In genomic region chr5:30100148-30100547, GRCh38 we compare ENCODE assay signal across 26 cellular contexts.
DNase-seq lines count a peak whose midpoint lies in the region; ATAC-seq and TF ChIP-seq lines count a peak whose summit lies in the region.
"Had no signal": no experiment of that assay in that cellular context is flagged by ENCODE, and none has a peak within 500 bp of the region (broad histone marks: within the 10 kb centered on the region; RNA-seq: fewer than 3 reads in every experiment).

No MANE protein-coding gene starts in this region.

- intact Hi-C loops in CD4-positive, alpha-beta T cell (cut with DNase I, micrococcal nuclease): no loop called here

- H3K4me3 ChIP-seq in choroid plexus epithelial cell (ENCODE audit: low read depth, low read length): no peak overlapping the region
- H3K4me3 ChIP-seq: breast epithelium, coronary artery, spleen, thyroid gland had no signal

- peak; percentile 52 for DNase-seq in NCI-H510A treated with DMSO at 0.1 percent for 48 hours (lab: John Stamatoyannopoulos, UW)
- no peak for DNase-seq in NCI-H510A (lab: John Stamatoyannopoulos, UW)
- peak; percentile 10 for DNase-seq in NCI-H82 treated with DMSO at 0.1 percent for 48 hours (lab: John Stamatoyannopoulos, UW; ENCODE audit: unreplicated experiment)
- DNase-seq in choroid plexus epithelial cell (ENCODE audit: low read depth): peak; percentile 69
- DNase-seq in CD4-positive, alpha-beta T cell: no peak
- no peak for DNase-seq in activated naive CD4-positive, alpha-beta T cell treated with anti-CD3 and anti-CD28 coated beads, Interleukin-2, amount 50 U/mL, for 16 hours
- DNase-seq: activated B cell treated with CpG ODN at 0.5 μM for 24 hours; activated CD4-positive, alpha-beta T cell treated with anti-CD3 and anti-CD28 coated beads, Interleukin-2, amount 50 U/mL, for 4 hours; activated CD8-positive, alpha-beta memory T cell treated with anti-CD3 and anti-CD28 coated beads, Interleukin-2, amount 50 U/mL, for 4 hours; activated naive CD8-positive, alpha-beta T cell treated with anti-CD3 and anti-CD28 coated beads, Interleukin-2, amount 50 U/mL, for 24 hours; KBM-7; MV-4-11; NCI-H187 treated with DMSO at 0.1 percent for 48 hours; nucleus accumbens; retina; spleen; stimulated activated CD4-positive, alpha-beta T cell treated with anti-CD3 and anti-CD28 coated beads, Interleukin-4, amount 100 ng/mL, for 1 hour; stimulated activated naive CD8-positive, alpha-beta T cell treated with anti-CD3 and anti-CD28 coated beads, Interleukin-15, Interleukin-2, amounts not matched to agents 100 U/mL and 50 U/mL, for 24 hours; T-helper 9 cell; thyroid gland had no signal

- H3K4me1 Mint-ChIP-seq in CD4-positive, alpha-beta T cell (ENCODE audit: low read depth): no peaks in the 10 kb centered on the region
- H3K4me1 Mint-ChIP-seq: activated B cell treated with CpG ODN at 0.5 μM for 24 hours; activated naive CD8-positive, alpha-beta T cell treated with anti-CD3 and anti-CD28 coated beads, Interleukin-2, amount 50 U/mL, for 24 hours; B cell had no signal

- no peak overlapping the region for H3K4me3 Mint-ChIP-seq in CD4-positive, alpha-beta T cell
- H3K4me3 Mint-ChIP-seq: activated B cell treated with CpG ODN at 0.5 μM for 24 hours; activated naive CD8-positive, alpha-beta T cell treated with anti-CD3 and anti-CD28 coated beads, Interleukin-2, amount 50 U/mL, for 24 hours; B cell had no signal

- no peaks in the 10 kb centered on the region for H3K36me3 Mint-ChIP-seq in CD4-positive, alpha-beta T cell (ENCODE audit: low read depth)

- H3K27ac ChIP-seq in CD4-positive, alpha-beta T cell (ENCODE audit: low read depth, low read length): no peak overlapping the region
- H3K27ac ChIP-seq: 22Rv1, breast epithelium, coronary artery, spleen, thyroid gland had no signal

- H3K9me3 ChIP-seq in CD4-positive, alpha-beta T cell (ENCODE audit: control insufficient read depth, low read length): no peaks in the 10 kb centered on the region
- H3K9me3 ChIP-seq: breast epithelium, thyroid gland had no signal

- ATAC-seq in GM21717 (IDR thresholded peaks at IDR 0.05; ENCODE audit: unreplicated experiment) (no peak), GM19467 (IDR thresholded peaks at IDR 0.05; ENCODE audit: unreplicated experiment) (no peak)
- ATAC-seq in CD4-positive, alpha-beta T cell (ENCODE audit: poor library complexity): no peak
- ATAC-seq: activated naive CD8-positive, alpha-beta T cell treated with anti-CD3 and anti-CD28 coated beads, Interleukin-2, amount 50 U/mL, for 24 hours; stimulated activated naive CD8-positive, alpha-beta T cell treated with anti-CD3 and anti-CD28 coated beads, Interleukin-15, Interleukin-2, amounts not matched to agents 100 U/mL and 50 U/mL, for 24 hours had no signal

- H3K27me3 ChIP-seq in CD4-positive, alpha-beta T cell (ENCODE audit: control insufficient read depth, insufficient read depth, low read length): no peaks in the 10 kb centered on the region
- H3K27me3 ChIP-seq: breast epithelium, spleen, thyroid gland had no signal

- H3K9me3 Mint-ChIP-seq in CD4-positive, alpha-beta T cell: peaks cover 4% of the 10 kb centered on the region

- CTCF ChIA-PET in CD4-positive, alpha-beta T cell (lab: Charles Lee): no interaction called here

- no peaks in the 10 kb centered on the region for H3K27me3 Mint-ChIP-seq in CD4-positive, alpha-beta T cell
- H3K27me3 Mint-ChIP-seq: activated B cell treated with CpG ODN at 0.5 μM for 24 hours; activated naive CD8-positive, alpha-beta T cell treated with anti-CD3 and anti-CD28 coated beads, Interleukin-2, amount 50 U/mL, for 24 hours; B cell had no signal

- no peak overlapping the region for H3K27ac Mint-ChIP-seq in CD4-positive, alpha-beta T cell
- H3K27ac Mint-ChIP-seq: activated B cell treated with CpG ODN at 0.5 μM for 24 hours; activated naive CD8-positive, alpha-beta T cell treated with anti-CD3 and anti-CD28 coated beads, Interleukin-2, amount 50 U/mL, for 24 hours; B cell had no signal

- POLR2A ChIA-PET in CD4-positive, alpha-beta T cell (lab: Charles Lee): no interaction called here

- TF ChIP-seq CTCF in choroid plexus epithelial cell (conservative IDR thresholded peaks at IDR 0.05; ENCODE audit: low read depth, low read length): no peak
- TF ChIP-seq CTCF in CD4-positive, alpha-beta T cell (IDR thresholded peaks at IDR 0.05): no peak

Comparison
In these comparisons a context has a peak if more than half of its experiments do, and no peak if none do; other contexts are left out.
1. DNase-seq: peak in NCI-H510A treated with DMSO at 0.1 percent for 48 hours (single experiment), NCI-H82 treated with DMSO at 0.1 percent for 48 hours (single experiment) and choroid plexus epithelial cell (single experiment); none in NCI-H510A (single experiment), CD4-positive, alpha-beta T cell (0 of 10) and activated naive CD4-positive, alpha-beta T cell treated with anti-CD3 and anti-CD28 coated beads, Interleukin-2, amount 50 U/mL, for 16 hours (single experiment).